ENCODE assay signal across 1 cellular context in genomic region chr2:25521665-25522387, GRCh38.
TF ChIP-seq lines count a peak whose summit lies in the region.

No MANE protein-coding gene starts in this region.

TF ChIP-seq in GM12878, 131 proteins besides CTCF, POLR2A, EP300 and RAD21 (continued from another document and continues in another):
- TF ChIP-seq SRF (IDR thresholded peaks at IDR 0.05; ENCODE audit: low read depth in 2 of 2, low read length in 2 of 2), result no peak
- TF ChIP-seq ATF2 (IDR thresholded peaks at IDR 0.05; ENCODE audit: low read length), result no peak
- TF ChIP-seq CEBPB (IDR thresholded peaks at IDR 0.05; ENCODE audit: borderline replicate concordance in 1 of 2, low read depth in 2 of 2, low read length in 2 of 2), result no peak
- TF ChIP-seq TCF7 (IDR thresholded peaks at IDR 0.05; ENCODE audit: borderline replicate concordance), result no peak
- TF ChIP-seq NBN (IDR thresholded peaks at IDR 0.05), result peak; percentile 76; the same call in 1 of the 2 replicates
- no peak for TF ChIP-seq SIX5 (IDR thresholded peaks at IDR 0.05; ENCODE audit: low read depth, low read length, severe bottlenecking)
- TF ChIP-seq IRF4 (IDR thresholded peaks at IDR 0.05; ENCODE audit: low read depth, low read length), result peak; percentile 25; the same call in 1 of the 2 replicates
- TF ChIP-seq IKZF1 (conservative IDR thresholded peaks at IDR 0.05), result 0 out of 2 replicates have a peak, but pooled peaks have one; percentile 26
- no peak for TF ChIP-seq ZZZ3 (IDR thresholded peaks at IDR 0.05; ENCODE audit: control insufficient read depth, insufficient read length, low read depth)
- TF ChIP-seq ZBTB33 (IDR thresholded peaks at IDR 0.05), result 0 out of 2 replicates have a peak, but pooled peaks have one; percentile 45
- no peak for TF ChIP-seq POU2F2 (IDR thresholded peaks at IDR 0.05; ENCODE audit: borderline replicate concordance, low read depth, low read length)
- TF ChIP-seq MYB (IDR thresholded peaks at IDR 0.05; ENCODE audit: borderline replicate concordance, low read depth, low read length), result no peak
- TF ChIP-seq EED (IDR thresholded peaks at IDR 0.05; ENCODE audit: low read depth), result no peak
- peak; percentile 74 for TF ChIP-seq ZSCAN29 (IDR thresholded peaks at IDR 0.05)
- TF ChIP-seq YBX1 (IDR thresholded peaks at IDR 0.05), result no peak
- TF ChIP-seq MEF2A (IDR thresholded peaks at IDR 0.05; ENCODE audit: insufficient read depth, low read depth, low read length), result 0 out of 2 replicates have a peak, but pooled peaks have one; percentile 49
- TF ChIP-seq SIN3A (IDR thresholded peaks at IDR 0.05; ENCODE audit: low read depth, low read length), result no peak
- TF ChIP-seq JUNB (IDR thresholded peaks at IDR 0.05), result peak; percentile 14; the same call in 1 of the 2 replicates
- no peak; the same call in 1 of the 2 replicates for TF ChIP-seq RAD51 (IDR thresholded peaks at IDR 0.05)
- TF ChIP-seq HCFC1 (IDR thresholded peaks at IDR 0.05; ENCODE audit: low read length), result 0 out of 2 replicates have a peak, but pooled peaks have one; percentile 13
- TF ChIP-seq NFIC (IDR thresholded peaks at IDR 0.05; ENCODE audit: low read depth, low read length), result peak; percentile 70
- no peak; a peak in 1 of 4 replicates for TF ChIP-seq IKZF2 (IDR thresholded peaks at IDR 0.05)
- TF ChIP-seq ETV6 (conservative IDR thresholded peaks at IDR 0.05 in 1 of 2, IDR thresholded peaks at IDR 0.05 in 1 of 2; ENCODE audit: borderline replicate concordance in 1 of 2, low read depth in 1 of 2), result peak in 1 of 2 experiments; percentile 34; a peak in 1 of 4 replicates
- peak; percentile 48; the same call in 1 of the 2 replicates for TF ChIP-seq CREB1 (IDR thresholded peaks at IDR 0.05; ENCODE audit: low read depth)
- no peak for TF ChIP-seq LARP7 (IDR thresholded peaks at IDR 0.05)
- no peak for TF ChIP-seq ZBTB11 (CRISPR knock-in tag; IDR thresholded peaks at IDR 0.05)
- TF ChIP-seq SUZ12 (IDR thresholded peaks at IDR 0.05; ENCODE audit: unreplicated experiment), result no peak
- peak; percentile 80 for TF ChIP-seq SKIL (IDR thresholded peaks at IDR 0.05; ENCODE audit: low read depth, poor library complexity, severe bottlenecking)
- TF ChIP-seq RUNX3 (IDR thresholded peaks at IDR 0.05; ENCODE audit: low read length), result peak; percentile 58
- TF ChIP-seq CHD2 (IDR thresholded peaks at IDR 0.05; ENCODE audit: borderline replicate concordance, low read depth, low read length), result no peak
- TF ChIP-seq SUPT20H (IDR thresholded peaks at IDR 0.05; ENCODE audit: borderline replicate concordance, control insufficient read depth, low read depth, low read length), result no peak
- TF ChIP-seq CUX1 (IDR thresholded peaks at IDR 0.05; ENCODE audit: insufficient replicate concordance, low read depth, low read length), result no peak
- no peak for TF ChIP-seq ZNF217 (IDR thresholded peaks at IDR 0.05)
- TF ChIP-seq ZNF592 (IDR thresholded peaks at IDR 0.05), result peak; percentile 80
- no peak for TF ChIP-seq SREBF2 (IDR thresholded peaks at IDR 0.05; ENCODE audit: low read length)
- TF ChIP-seq FOXM1 (IDR thresholded peaks at IDR 0.05; ENCODE audit: low read depth, low read length), result peak; percentile 60; the same call in 1 of the 2 replicates
- peak; percentile 88; the same call in 1 of the 2 replicates for TF ChIP-seq SMC3 (IDR thresholded peaks at IDR 0.05; ENCODE audit: borderline replicate concordance, low read length)
- TF ChIP-seq MYC (IDR thresholded peaks at IDR 0.05; ENCODE audit: insufficient read depth, insufficient read length, insufficient replicate concordance, low read length, severe bottlenecking), result no peak
- peak; percentile 81 for TF ChIP-seq MTA2 (IDR thresholded peaks at IDR 0.05; ENCODE audit: low read depth)
- TF ChIP-seq ATF7 (IDR thresholded peaks at IDR 0.05; ENCODE audit: low read depth), result peak; percentile 73; the same call in 1 of the 2 replicates
- no peak for TF ChIP-seq ZNF207 (IDR thresholded peaks at IDR 0.05; ENCODE audit: borderline replicate concordance)
- no peak for TF ChIP-seq ASH2L (IDR thresholded peaks at IDR 0.05; ENCODE audit: borderline replicate concordance, low read depth)
- no peak for TF ChIP-seq TCF12 (IDR thresholded peaks at IDR 0.05; ENCODE audit: low read depth, low read length)
- peak; percentile 95 for TF ChIP-seq MLLT1 (IDR thresholded peaks at IDR 0.05)
- TF ChIP-seq NFYA (IDR thresholded peaks at IDR 0.05; ENCODE audit: borderline replicate concordance, low read depth, low read length), result no peak
